8 cellular contexts compared by ENCODE assay signal in genomic region chr1:119713039-119713537, GRCh38. TPM values are rescaled to one million over a fixed set of nuclear protein-coding genes. Genes with fewer than 3 reads are reported as not detected.
DNase-seq lines count a peak whose midpoint lies in the region; ATAC-seq and TF ChIP-seq lines count a peak whose summit lies in the region.

No MANE protein-coding gene starts in this region.

- peaks cover 9% of the 10 kb centered on the region for H3K36me3 ChIP-seq in BE2C
- H3K36me3 ChIP-seq in IMR-90 (ENCODE audit: control insufficient read depth, insufficient read depth, low read length), result no peaks in the 10 kb centered on the region
- H3K36me3 ChIP-seq in iPS-18a (ENCODE audit: control insufficient read depth, low read depth, low read length), result peaks cover 9% of the 10 kb centered on the region
- no peaks in the 10 kb centered on the region for H3K36me3 ChIP-seq in stomach

- H4K5ac ChIP-seq in IMR-90 (ENCODE audit: low read depth, low read length), result peak overlapping the region; percentile 58

- no peak for TF ChIP-seq POLR2A in IMR-90 (IDR thresholded peaks at IDR 0.05; ENCODE audit: low read depth, low read length)
- no peak for TF ChIP-seq POLR2A in stomach (IDR thresholded peaks at IDR 0.05)

- H2BK20ac ChIP-seq in IMR-90 (ENCODE audit: low read depth, low read length), result peak overlapping the region; percentile 78

- peak overlapping the region; percentile 91 for H2AFZ ChIP-seq in IMR-90 (replicated peaks; ENCODE audit: low read length, poor library complexity)

- POLR2A ChIA-PET in IMR-90 (lab: Charles Lee; ENCODE audit: unreplicated experiment), result no interaction called here
- POLR2A ChIA-PET in activated naive CD8-positive, alpha-beta T cell treated with anti-CD3 and anti-CD28 coated beads, Interleukin-2, amount 10 ng/mL, durations not matched to agents 7 days and 5 days (lab: Charles Lee), result no interaction called here

- peak overlapping the region; percentile 75 for H3K4me2 ChIP-seq in IMR-90 (ENCODE audit: low read depth, low read length)

- H2BK120ac ChIP-seq in IMR-90 (ENCODE audit: low read depth, low read length), result peak overlapping the region; percentile 89

- no peaks in the 10 kb centered on the region for H3K9me3 Mint-ChIP-seq in activated naive CD8-positive, alpha-beta T cell treated with anti-CD3 and anti-CD28 coated beads, Interleukin-2, amount 10 ng/mL, durations not matched to agents 7 days and 5 days

- DNase-seq in BE2C (peak; percentile 44), IMR-90 (peak; percentile 31), stomach (no peak), EL (no peak), NOMO-1 treated with dmso at 0.1 percent for 144 hours (lab: John Stamatoyannopoulos, UW; ENCODE audit: unreplicated experiment) (no peak)
- no peak for DNase-seq in activated naive CD8-positive, alpha-beta T cell treated with anti-CD3 and anti-CD28 coated beads, Interleukin-2, amount 10 ng/mL, durations not matched to agents 7 days and 5 days
- DNase-seq in activated CD4-positive, alpha-beta T cell treated with anti-CD3 and anti-CD28 coated beads for 48 hours, result no peak

- H3K9me3 ChIP-seq in BE2C, result no peaks in the 10 kb centered on the region
- no peaks in the 10 kb centered on the region for H3K9me3 ChIP-seq in IMR-90 (ENCODE audit: control insufficient read depth, insufficient read depth, low read length)
- no peaks in the 10 kb centered on the region for H3K9me3 ChIP-seq in iPS-18a (ENCODE audit: control insufficient read depth, low read depth, low read length)
- H3K9me3 ChIP-seq in stomach, result no peaks in the 10 kb centered on the region

- H3K4me3 ChIP-seq in BE2C (ENCODE audit: low read depth, low read length) (peak overlapping the region; percentile 87), IMR-90 (ENCODE audit: insufficient read depth, low read depth, low read length) (peak overlapping the region; percentile 78), iPS-18a (ENCODE audit: low read length) (peak overlapping the region; percentile 83), stomach (peak overlapping the region; percentile 58 to 76 (median 68))

- no peak for TF ChIP-seq EP300 in stomach (IDR thresholded peaks at IDR 0.05)

- H3K18ac ChIP-seq in IMR-90 (ENCODE audit: low read depth, low read length), result peak overlapping the region; percentile 67

- peak overlapping the region; percentile 95 for H2AK5ac ChIP-seq in IMR-90 (ENCODE audit: low read depth, low read length)

- peaks cover 39% of the 10 kb centered on the region for H4K20me1 ChIP-seq in IMR-90 (ENCODE audit: insufficient read depth, low read length)

- H3K36me3 Mint-ChIP-seq in activated naive CD8-positive, alpha-beta T cell treated with anti-CD3 and anti-CD28 coated beads, Interleukin-2, amount 10 ng/mL, durations not matched to agents 7 days and 5 days, result peaks cover 17% of the 10 kb centered on the region

- peaks cover 9% of the 10 kb centered on the region for H3K4me1 ChIP-seq in BE2C
- H3K4me1 ChIP-seq in IMR-90 (ENCODE audit: control insufficient read depth, insufficient read depth, low read length), result peaks cover 19% of the 10 kb centered on the region
- peaks cover 28% of the 10 kb centered on the region for H3K4me1 ChIP-seq in iPS-18a (ENCODE audit: control insufficient read depth, low read depth, low read length)
- H3K4me1 ChIP-seq in stomach, result peaks cover 15 to 42% (median 29%) of the 10 kb centered on the region in 4 donors

- H3K27me3 ChIP-seq in BE2C (no peaks in the 10 kb centered on the region), IMR-90 (ENCODE audit: control insufficient read depth, insufficient read depth, low read length) (peaks cover 11% of the 10 kb centered on the region), iPS-18a (ENCODE audit: control insufficient read depth, insufficient read depth, low read length) (no peaks in the 10 kb centered on the region), stomach (peaks cover 0 to 16% (median 0%) of the 10 kb centered on the region in 3 donors)

- peak overlapping the region; percentile 97 for H3K4ac ChIP-seq in IMR-90 (ENCODE audit: low read depth, low read length)

- peak overlapping the region; percentile 85; the same call in 2 of the 3 replicates for H2BK15ac ChIP-seq in IMR-90 (ENCODE audit: low read depth, low read length)

- in situ Hi-C loops in IMR-90 (cut with MboI; ENCODE audit: low sequenced_read_pairs), result no loop called here

- peak overlapping the region; percentile 95 for H3K27ac Mint-ChIP-seq in activated naive CD8-positive, alpha-beta T cell treated with anti-CD3 and anti-CD28 coated beads, Interleukin-2, amount 10 ng/mL, durations not matched to agents 7 days and 5 days

- H3K9ac ChIP-seq in IMR-90 (ENCODE audit: low read depth, low read length) (peak overlapping the region; percentile 88), iPS-18a (ENCODE audit: low read length) (peak overlapping the region; percentile 99)

- dilution Hi-C loops in IMR-90 (cut with HindIII; ENCODE audit: low sequenced_read_pairs, unreplicated experiment), result no loop called here

- H3K27me3 Mint-ChIP-seq in activated naive CD8-positive, alpha-beta T cell treated with anti-CD3 and anti-CD28 coated beads, Interleukin-2, amount 10 ng/mL, durations not matched to agents 7 days and 5 days, result peaks cover 12% of the 10 kb centered on the region

- TSS peak; percentile 54 for BruUV-seq in IMR-90 (replicated peaks; lab: Mats Ljungman, UMichigan)

- peaks cover 31 to 47% of the 10 kb centered on the region in 2 experiments for H3K79me1 ChIP-seq in IMR-90 (ENCODE audit: low read depth in 1 of 2, low read length in 2 of 2)

- no peak for TF ChIP-seq RAD21 in IMR-90 (IDR thresholded peaks at IDR 0.05; ENCODE audit: low read length)

- H3K9me1 ChIP-seq in IMR-90 (ENCODE audit: insufficient read depth, low read length), result peaks cover 32% of the 10 kb centered on the region

- peak; percentile 12 for ATAC-seq in IMR-90 (ENCODE audit: low read depth)
- no peak for ATAC-seq in activated naive CD8-positive, alpha-beta T cell treated with anti-CD3 and anti-CD28 coated beads, Interleukin-2, amount 10 ng/mL, durations not matched to agents 7 days and 5 days (ENCODE audit: low read depth)

- intact Hi-C loops in IMR-90 (cut with micrococcal nuclease) (loop anchor here (5.0 kb wide), 2 partner anchors 66 to 1786 kb away; partner anchors contain the start of genes GDAP2, WDR3 and ZNF697), stomach (cut with DNase I; ENCODE audit: low total_unique reads) (no loop called here)

- H3K27ac ChIP-seq in IMR-90 (ENCODE audit: insufficient read depth, low read length), result peak overlapping the region; percentile 74
- peak overlapping the region; percentile 87 for H3K27ac ChIP-seq in iPS-18a (ENCODE audit: low read length)
- peak overlapping the region; percentile 6 to 87 (median 83) for H3K27ac ChIP-seq in stomach

- H4K91ac ChIP-seq in IMR-90 (ENCODE audit: insufficient read depth, low read depth, low read length), result peak overlapping the region; percentile 96

- peak overlapping the region; percentile 82 to 90 for H4K8ac ChIP-seq in IMR-90 (ENCODE audit: low read depth in 2 of 2, low read length in 2 of 2)

- TF ChIP-seq CTCF in BE2C (IDR thresholded peaks at IDR 0.05; ENCODE audit: low read depth, low read length) (no peak), IMR-90 (conservative IDR thresholded peaks at IDR 0.05; ENCODE audit: low read depth, low read length) (no peak), stomach (IDR thresholded peaks at IDR 0.05) (no peak)

- H3K23ac ChIP-seq in IMR-90 (ENCODE audit: low read depth, low read length), result peak overlapping the region; percentile 95

- H3K4me3 Mint-ChIP-seq in activated naive CD8-positive, alpha-beta T cell treated with anti-CD3 and anti-CD28 coated beads, Interleukin-2, amount 10 ng/mL, durations not matched to agents 7 days and 5 days, result peak overlapping the region; percentile 98

- WGBS in IMR-90 (ENCODE audit: extremely low coverage in 2 of 2, insufficient read length in 1 of 2), 2 experiments, result 8% methylated on average over 4 of the region's 15 CpGs; no CpG with 5 or more reads in 1 of the 2 experiments
- 31 to 40% (median 33%) methylated on average over 15 of the region's 15 CpGs for WGBS in stomach, 5 donors

- CTCF ChIA-PET in IMR-90 (lab: Yijun Ruan, JAX), result interaction anchor here (0.7 kb wide), 1 partner anchor 10 kb away, joined by 3 read pairs; no protein-coding TSS in a partner anchor

- H3K14ac ChIP-seq in IMR-90 (replicated peaks; ENCODE audit: low read depth, low read length), result peak overlapping the region; percentile 84

- peak overlapping the region; percentile 92 for H3K56ac ChIP-seq in IMR-90 (ENCODE audit: extremely low read depth, insufficient read depth, low read length)

- H3K4me1 Mint-ChIP-seq in activated naive CD8-positive, alpha-beta T cell treated with anti-CD3 and anti-CD28 coated beads, Interleukin-2, amount 10 ng/mL, durations not matched to agents 7 days and 5 days, result peaks cover 46% of the 10 kb centered on the region

- H2AK9ac ChIP-seq in IMR-90 (replicated peaks; ENCODE audit: low read depth, low read length, poor library complexity), result peak overlapping the region; percentile 98

- peak overlapping the region; percentile 37 for H2BK5ac ChIP-seq in IMR-90 (ENCODE audit: low read depth, low read length, poor library complexity, severe bottlenecking)

TF ChIP-seq in IMR-90, 13 proteins besides CTCF, POLR2A, EP300 and RAD21 (continues in another document):
- peak; percentile 83 for TF ChIP-seq MXI1 (IDR thresholded peaks at IDR 0.05; ENCODE audit: borderline replicate concordance, low read depth, low read length)

RNA-seq across cellular contexts. Expression of gene PHGDH, which starts 1.4 kb away (rescaled TPM):
- 436 TPM for polyA plus RNA-seq in BE2C (2012; ENCODE audit: insufficient read depth, insufficient read length, low read depth)
- total RNA-seq in IMR-90 (2012; rRNA removed), result 162 and 331 TPM in 2 replicates
- polyA plus RNA-seq in IMR-90 (2012; rRNA removed), result 69.1 and 87.9 TPM in 2 replicates
- 73.9 and 110 TPM in 2 replicates for polyA plus RNA-seq in IMR-90 (2012; cell fraction: cytosol; rRNA removed)
- 85.5 and 118 TPM in 2 replicates for polyA plus RNA-seq in IMR-90 (2012; cell fraction: nucleus; rRNA removed; ENCODE audit: low replicate concordance)
- total RNA-seq in activated naive CD8-positive, alpha-beta T cell treated with anti-CD3 and anti-CD28 coated beads, Interleukin-2, amount 10 ng/mL, durations not matched to agents 7 days and 5 days, result 100 to 1,000 TPM; 147 to 156 TPM
- total RNA-seq in stomach, result 10 to 100 TPM in 4 of 5 donors, 1 to 10 TPM in 1; 2.3 to 33.0 (median 21.3) TPM
- polyA plus RNA-seq in stomach, result 10 to 100 TPM; 27.8 to 45.8 (median 29.5) TPM

RNA-seq across cellular contexts. Expression of gene HMGCS2, which starts 55.6 kb away (rescaled TPM):
- polyA plus RNA-seq in BE2C (2012; ENCODE audit: insufficient read depth, insufficient read length, low read depth), result not detected
- total RNA-seq in IMR-90 (2012; rRNA removed) (not detected in 2 replicates), stomach (100 to 1,000 TPM in 2 of 5 donors, 10 to 100 TPM in 3; 10.3 to 203 (median 74.1) TPM)
- polyA plus RNA-seq in IMR-90 (2012; rRNA removed) (not detected in 2 replicates), stomach (10 to 100 TPM in 2 of 3 donors, 1 to 10 TPM in 1; 2.5 to 83.4 (median 26.2) TPM)
- polyA plus RNA-seq in IMR-90 (2012; cell fraction: cytosol; rRNA removed), result not detected in 2 replicates
- polyA plus RNA-seq in IMR-90 (2012; cell fraction: nucleus; rRNA removed; ENCODE audit: low replicate concordance), result not detected in 2 replicates
- not detected for total RNA-seq in activated naive CD8-positive, alpha-beta T cell treated with anti-CD3 and anti-CD28 coated beads, Interleukin-2, amount 10 ng/mL, durations not matched to agents 7 days and 5 days

Comparison
In these comparisons a context has a peak if more than half of its experiments do, and no peak if none do; other contexts are left out.
1. DNase-seq: peak in BE2C (single experiment) and IMR-90 (single experiment); none in activated naive CD8-positive, alpha-beta T cell treated with anti-CD3 and anti-CD28 coated beads, Interleukin-2, amount 10 ng/mL, durations not matched to agents 7 days and 5 days (single experiment), stomach (single experiment), EL (single experiment), activated CD4-positive, alpha-beta T cell treated with anti-CD3 and anti-CD28 coated beads for 48 hours (single experiment) and NOMO-1 treated with dmso at 0.1 percent for 144 hours (single experiment).
2. RNA of gene HMGCS2, which starts 55.6 kb away (total RNA-seq): 10.3 to 203 TPM in stomach; not detected in IMR-90 and not detected in activated naive CD8-positive, alpha-beta T cell treated with anti-CD3 and anti-CD28 coated beads, Interleukin-2, amount 10 ng/mL, durations not matched to agents 7 days and 5 days; every median in the first group is over 10 times any median in the second.
3. Peak in every context shown above with its lines, with median percentiles within 50 percentile points of each other: H3K4me3 ChIP-seq and H3K27ac ChIP-seq.